ENCODE assay signal across 19 cellular contexts in the genomic region with DNA sequence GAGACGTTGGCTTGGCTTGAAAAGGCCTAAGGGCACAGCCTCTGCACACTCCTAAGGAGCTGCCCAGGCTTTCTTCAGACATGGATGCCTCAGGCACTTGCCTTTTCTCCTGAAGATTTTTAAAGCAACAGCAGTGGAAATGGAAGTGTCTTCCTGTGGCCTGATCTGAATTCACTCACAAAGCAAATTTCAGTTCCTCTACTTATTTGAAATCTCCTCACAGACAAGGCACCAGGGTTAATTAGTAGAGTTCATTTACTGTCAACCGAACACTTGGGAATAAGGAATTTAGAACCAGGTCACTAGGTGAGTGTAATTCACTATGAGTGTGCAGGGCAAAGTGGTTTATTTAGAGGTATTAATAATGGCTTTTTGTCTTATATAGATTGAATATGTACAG. TPM values are rescaled to one million over a fixed set of nuclear protein-coding genes. Genes with fewer than 3 reads are reported as not detected.
A peak's percentile ranks its signal among the peaks of the same experiment; 100 is the strongest.
DNase-seq lines count a peak whose midpoint lies in the region; ATAC-seq and TF ChIP-seq lines count a peak whose summit lies in the region.
"Had no signal": no experiment of that assay in that cellular context is flagged by ENCODE, and none has a peak within 500 bp of the region (broad histone marks: within the 10 kb centered on the region; RNA-seq: fewer than 3 reads in every experiment).

No MANE protein-coding gene starts in this region.

- WGBS in body of pancreas, 2 donors = 68% methylated on average over 2 of the region's 2 CpGs

- H3K4me3 Mint-ChIP-seq in activated naive CD4-positive, alpha-beta T cell treated with anti-CD3 and anti-CD28 coated beads, Interleukin-2, amount 50 U/mL, for 24 hours = no peak overlapping the region
- H3K4me3 Mint-ChIP-seq: CD4-positive, alpha-beta T cell; H9; IgD-negative memory B cell had no signal

- no peak for DNase-seq in activated naive CD4-positive, alpha-beta T cell treated with anti-CD3 and anti-CD28 coated beads, Interleukin-2, amount 50 U/mL, for 72 hours (ENCODE audit: low spot score in 2 of 2)
- DNase-seq in body of pancreas = no peak
- no peak for DNase-seq in stimulated activated CD4-positive, alpha-beta T cell treated with anti-CD3 and anti-CD28 coated beads, Interleukin-4, amount 100 ng/mL, for 24 hours
- DNase-seq: AML-193; Caco-2; CD4-positive, alpha-beta T cell; DMS79; GF-D8; H9 had no signal

- intact Hi-C loops in body of pancreas (cut with DNase I) = no loop called here

- peaks cover 2% of the 10 kb centered on the region for H3K36me3 Mint-ChIP-seq in activated naive CD4-positive, alpha-beta T cell treated with anti-CD3 and anti-CD28 coated beads, Interleukin-2, amount 50 U/mL, for 24 hours
- H3K36me3 Mint-ChIP-seq in activated naive CD4-positive, alpha-beta T cell treated with anti-CD3 and anti-CD28 coated beads, Interleukin-2, amount 50 U/mL, for 72 hours = no peaks in the 10 kb centered on the region
- H3K36me3 Mint-ChIP-seq: IgD-negative memory B cell had no signal

- H3K9me3 Mint-ChIP-seq in activated naive CD4-positive, alpha-beta T cell treated with anti-CD3 and anti-CD28 coated beads, Interleukin-2, amount 50 U/mL, for 24 hours = no peaks in the 10 kb centered on the region
- peaks cover 0 to 5% of the 10 kb centered on the region in 2 donors for H3K9me3 Mint-ChIP-seq in activated naive CD4-positive, alpha-beta T cell treated with anti-CD3 and anti-CD28 coated beads, Interleukin-2, amount 50 U/mL, for 72 hours
- H3K9me3 Mint-ChIP-seq: CD4-positive, alpha-beta T cell; IgD-negative memory B cell had no signal

- H3K9ac ChIP-seq in OCI-LY3 (ENCODE audit: low read length) (no peak overlapping the region), parathyroid adenoma (no peak overlapping the region)

- TF ChIP-seq CTCF in OCI-LY3 (IDR thresholded peaks at IDR 0.05; ENCODE audit: low read depth, low read length) (no peak), parathyroid adenoma (IDR thresholded peaks at IDR 0.05) (no peak), body of pancreas (IDR thresholded peaks at IDR 0.05) (no peak)

- H3K27ac ChIP-seq in OCI-LY3 (ENCODE audit: low read length) (no peak overlapping the region), parathyroid adenoma (no peak overlapping the region), body of pancreas (no peak overlapping the region)
- H3K27ac ChIP-seq: 22Rv1, A549, C4-2B had no signal

- no peaks in the 10 kb centered on the region for H4K20me1 ChIP-seq in OCI-LY3 (ENCODE audit: insufficient read depth, low read length)

- H3K4me3 ChIP-seq in OCI-LY3 (ENCODE audit: low read length) (no peak overlapping the region), parathyroid adenoma (ENCODE audit: low read depth, low read length) (no peak overlapping the region), body of pancreas (no peak overlapping the region)
- H3K4me3 ChIP-seq: A549 had no signal

- H3K27ac Mint-ChIP-seq in activated naive CD4-positive, alpha-beta T cell treated with anti-CD3 and anti-CD28 coated beads, Interleukin-2, amount 50 U/mL, for 24 hours = peak overlapping the region; percentile 32
- no peak overlapping the region for H3K27ac Mint-ChIP-seq in activated naive CD4-positive, alpha-beta T cell treated with anti-CD3 and anti-CD28 coated beads, Interleukin-2, amount 50 U/mL, for 72 hours
- H3K27ac Mint-ChIP-seq: CD4-positive, alpha-beta T cell; H9; IgD-negative memory B cell had no signal

- TF ChIP-seq POLR2A in body of pancreas (IDR thresholded peaks at IDR 0.05) = no peak

- H3K27me3 Mint-ChIP-seq in activated naive CD4-positive, alpha-beta T cell treated with anti-CD3 and anti-CD28 coated beads, Interleukin-2, amount 50 U/mL, for 24 hours = no peaks in the 10 kb centered on the region
- H3K27me3 Mint-ChIP-seq: CD4-positive, alpha-beta T cell; IgD-negative memory B cell had no signal

- no peaks in the 10 kb centered on the region for H3K4me1 Mint-ChIP-seq in activated naive CD4-positive, alpha-beta T cell treated with anti-CD3 and anti-CD28 coated beads, Interleukin-2, amount 50 U/mL, for 24 hours

- no peak for ATAC-seq in activated naive CD4-positive, alpha-beta T cell treated with anti-CD3 and anti-CD28 coated beads, Interleukin-2, amount 50 U/mL, for 72 hours
- ATAC-seq in HG02870 (IDR thresholded peaks at IDR 0.05; ENCODE audit: unreplicated experiment) (no peak), body of pancreas (no peak)
- ATAC-seq: A549, HepG2 had no signal

- H3K4me1 ChIP-seq in OCI-LY3 (ENCODE audit: low read length) (peaks cover 16% of the 10 kb centered on the region), parathyroid adenoma (peaks cover 10% of the 10 kb centered on the region), body of pancreas (no peaks in the 10 kb centered on the region)
- H3K4me1 ChIP-seq: A549, Caco-2 had no signal

- no peaks in the 10 kb centered on the region for H3K9me3 ChIP-seq in OCI-LY3 (ENCODE audit: insufficient read depth, low read length)
- no peaks in the 10 kb centered on the region for H3K9me3 ChIP-seq in parathyroid adenoma (ENCODE audit: control insufficient read depth, low read length)
- no peaks in the 10 kb centered on the region for H3K9me3 ChIP-seq in body of pancreas
- H3K9me3 ChIP-seq: A549, Caco-2 had no signal

- no peaks in the 10 kb centered on the region for H3K79me2 ChIP-seq in OCI-LY3 (ENCODE audit: low read length)
- H3K79me2 ChIP-seq in parathyroid adenoma = no peaks in the 10 kb centered on the region

- no peak overlapping the region for H2AFZ ChIP-seq in OCI-LY3 (ENCODE audit: low read depth, low read length)
- H2AFZ ChIP-seq in parathyroid adenoma = peak overlapping the region; percentile 66

- H3K27me3 ChIP-seq in OCI-LY3 (ENCODE audit: low read depth, low read length) (peaks cover 4% of the 10 kb centered on the region; the same call in 1 of the 2 replicates), parathyroid adenoma (ENCODE audit: control insufficient read depth, insufficient read depth, low read length) (no peaks in the 10 kb centered on the region), body of pancreas (no peaks in the 10 kb centered on the region)

- H3K4me2 ChIP-seq in OCI-LY3 (ENCODE audit: low read length) (peak overlapping the region; percentile 1; the same call in 1 of the 2 replicates), parathyroid adenoma (ENCODE audit: low read length) (no peak overlapping the region)
- H3K4me2 ChIP-seq: A549 had no signal

- H3K36me3 ChIP-seq in OCI-LY3 (replicated peaks; ENCODE audit: low read depth, low read length) (no peaks in the 10 kb centered on the region), parathyroid adenoma (ENCODE audit: control insufficient read depth, insufficient read depth, low read length) (no peaks in the 10 kb centered on the region), body of pancreas (replicated peaks in 1 of 2; ENCODE audit: insufficient read depth in 1 of 2, low read depth in 2 of 2) (no peaks in the 10 kb centered on the region)

RNA-seq across cellular contexts. Expression of gene DAZL, which starts 27.2 kb away (rescaled TPM):
- total RNA-seq in activated naive CD4-positive, alpha-beta T cell treated with anti-CD3 and anti-CD28 coated beads, Interleukin-2, amount 50 U/mL, for 72 hours = not detected
- not detected for total RNA-seq in body of pancreas
- total RNA-seq: Caco-2; CD4-positive, alpha-beta T cell; Daoy; HepG2 had no signal
